23 cellular contexts compared by ENCODE assay signal in the genomic region with DNA sequence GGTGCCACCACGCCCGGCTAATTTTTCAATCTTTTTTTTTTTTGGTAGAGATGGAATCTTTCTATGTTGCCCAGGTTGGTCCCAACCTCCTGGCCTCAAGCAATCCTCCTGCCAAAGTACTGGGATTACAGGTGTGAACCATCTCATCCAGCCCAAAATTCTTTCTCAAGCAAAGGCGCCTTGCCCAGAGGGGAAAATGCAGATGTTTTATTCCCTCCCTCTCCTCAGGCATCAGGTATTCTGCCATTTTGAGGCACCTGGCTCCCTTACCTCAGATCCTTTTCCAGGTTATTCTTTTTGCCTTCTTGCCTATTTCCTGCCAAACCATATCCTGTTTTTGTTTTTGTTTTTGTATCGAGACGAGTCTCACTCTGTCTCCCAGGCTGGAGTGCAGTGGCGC. TPM values are rescaled to one million over a fixed set of nuclear protein-coding genes. Genes with fewer than 3 reads are reported as not detected.
DNase-seq lines count a peak whose midpoint lies in the region; TF ChIP-seq lines count a peak whose summit lies in the region.
"Had no signal": no experiment of that assay in that cellular context is flagged by ENCODE, and none has a peak within 500 bp of the region (broad histone marks: within the 10 kb centered on the region; RNA-seq: fewer than 3 reads in every experiment).

No MANE protein-coding gene starts in this region.

- TF ChIP-seq POLR2A in spleen (IDR thresholded peaks at IDR 0.05) (no peak), stomach (IDR thresholded peaks at IDR 0.05) (no peak)

- peak overlapping the region; percentile 75 for H3K27ac Mint-ChIP-seq in activated T-cell treated with anti-CD3 and anti-CD28 coated beads, Interleukin-2, amount 50 U/mL, for 24 hours
- H3K27ac Mint-ChIP-seq: endodermal cell, type B pancreatic cell had no signal

- no peak overlapping the region for H2AFZ ChIP-seq in GM23248

- H3K4me1 ChIP-seq in GM23248 (ENCODE audit: insufficient read depth) = peaks cover 28% of the 10 kb centered on the region
- peaks cover 45 to 94% (median 80%) of the 10 kb centered on the region in 6 donors for H3K4me1 ChIP-seq in spleen
- peaks cover 9 to 37% (median 14%) of the 10 kb centered on the region in 4 donors for H3K4me1 ChIP-seq in stomach

- intact Hi-C loops in dorsolateral prefrontal cortex (cut with DNase I) = no loop called here
- intact Hi-C loops in spleen (cut with DNase I; ENCODE audit: low total_unique reads) = no loop called here
- intact Hi-C loops in stomach (cut with DNase I; ENCODE audit: low total_unique reads) = no loop called here

- H3K9ac ChIP-seq in GM23248 = peak overlapping the region; percentile 45

- H3K27ac ChIP-seq in GM23248 (peak overlapping the region; percentile 95), dorsolateral prefrontal cortex (peak overlapping the region in 36 of 59 donors; percentile 23 to 99 (median 78)), spleen (peak overlapping the region in 5 of 8 donors; percentile 89 to 92 (median 92)), stomach (no peak overlapping the region)

- H3K4me3 Mint-ChIP-seq in activated T-cell treated with anti-CD3 and anti-CD28 coated beads, Interleukin-2, amount 50 U/mL, for 24 hours = no peak overlapping the region
- H3K4me3 Mint-ChIP-seq: activated naive CD8-positive, alpha-beta T cell treated with anti-CD3 and anti-CD28 coated beads, Interleukin-2, amount 10 ng/mL, durations not matched to agents 7 days and 5 days; endodermal cell; type B pancreatic cell had no signal

- H3K4me2 ChIP-seq in GM23248 (ENCODE audit: unreplicated experiment) = no peak overlapping the region

- H3K36me3 ChIP-seq in GM23248 (ENCODE audit: low read depth) = peaks cover 6% of the 10 kb centered on the region; the same call in 1 of the 2 replicates
- H3K36me3 ChIP-seq in spleen = peaks cover 0 to 8% (median 0%) of the 10 kb centered on the region in 6 donors
- peaks cover 0 to 19% (median 14%) of the 10 kb centered on the region in 4 donors for H3K36me3 ChIP-seq in stomach

- no peak for TF ChIP-seq EP300 in stomach (IDR thresholded peaks at IDR 0.05)

- H3K4me3 ChIP-seq in GM23248 (no peak overlapping the region), dorsolateral prefrontal cortex (no peak overlapping the region), spleen (no peak overlapping the region), stomach (no peak overlapping the region)

- no peak for TF ChIP-seq CTCF in dorsolateral prefrontal cortex (IDR thresholded peaks at IDR 0.05 in 54 of 56, conservative IDR thresholded peaks at IDR 0.05 in 2 of 56; ENCODE audit: low read depth in 1 of 56, partially characterized antibody in 56 of 56)
- TF ChIP-seq CTCF in spleen (IDR thresholded peaks at IDR 0.05 in 8 of 11, conservative IDR thresholded peaks at IDR 0.05 in 3 of 11) = no peak
- TF ChIP-seq CTCF in stomach (IDR thresholded peaks at IDR 0.05) = no peak

- H3K27me3 Mint-ChIP-seq in activated T-cell treated with anti-CD3 and anti-CD28 coated beads, Interleukin-2, amount 50 U/mL, for 24 hours = no peaks in the 10 kb centered on the region
- H3K27me3 Mint-ChIP-seq: activated naive CD8-positive, alpha-beta T cell treated with anti-CD3 and anti-CD28 coated beads, Interleukin-2, amount 10 ng/mL, durations not matched to agents 7 days and 5 days; IgD-negative memory B cell; type B pancreatic cell had no signal

- peaks cover 3% of the 10 kb centered on the region for H3K9me3 Mint-ChIP-seq in activated T-cell treated with anti-CD3 and anti-CD28 coated beads, Interleukin-2, amount 50 U/mL, for 24 hours
- H3K9me3 Mint-ChIP-seq: activated naive CD8-positive, alpha-beta T cell treated with anti-CD3 and anti-CD28 coated beads, Interleukin-2, amount 10 ng/mL, durations not matched to agents 7 days and 5 days; endodermal cell; IgD-negative memory B cell; type B pancreatic cell had no signal

- no peaks in the 10 kb centered on the region for H3K9me2 ChIP-seq in GM23248 (ENCODE audit: insufficient read depth)

- no peaks in the 10 kb centered on the region for H3K9me3 ChIP-seq in GM23248 (ENCODE audit: low read depth)
- no peaks in the 10 kb centered on the region for H3K9me3 ChIP-seq in spleen
- no peaks in the 10 kb centered on the region for H3K9me3 ChIP-seq in stomach

- H3K27me3 ChIP-seq in GM23248 (replicated peaks; ENCODE audit: insufficient read depth) (no peaks in the 10 kb centered on the region), dorsolateral prefrontal cortex (no peaks in the 10 kb centered on the region), spleen (replicated peaks in 1 of 7) (no peaks in the 10 kb centered on the region), stomach (no peaks in the 10 kb centered on the region)

- peaks cover 29% of the 10 kb centered on the region for H3F3A ChIP-seq in GM23248 (ENCODE audit: insufficient read depth)

- in situ Hi-C loops in GM23248 (cut with MboI) = no loop called here

- no peaks in the 10 kb centered on the region for H3K79me2 ChIP-seq in GM23248 (ENCODE audit: insufficient read depth)

- no peak for DNase-seq in activated T-cell treated with anti-CD3 and anti-CD28 coated beads, Interleukin-2, amount 50 U/mL, for 24 hours
- no peak for DNase-seq in activated T-cell treated with anti-CD3 and anti-CD28 coated beads, Interleukin-2, amount 50 U/mL, for 48 hours
- DNase-seq in GM23248 = no peak
- DNase-seq in dorsolateral prefrontal cortex = no peak
- DNase-seq in spleen = no peak
- no peak for DNase-seq in stimulated activated CD8-positive, alpha-beta memory T cell treated with anti-CD3 and anti-CD28 coated beads, Interleukin-4, amount 100 ng/mL, for 48 hours
- DNase-seq in retina = no peak
- no peak for DNase-seq in stomach
- DNase-seq: ACHN; activated naive CD8-positive, alpha-beta T cell treated with anti-CD3 and anti-CD28 coated beads, Interleukin-2, amount 10 ng/mL, durations not matched to agents 7 days and 5 days; C1 segment of cervical spinal cord; DMS53; endodermal cell; GDM1; NCI-H1105 treated with DMSO at 0.1 percent for 48 hours; NCI-H2029 treated with DMSO at 0.1 percent for 48 hours; NCI-H82; occipital lobe; stimulated activated CD4-positive, alpha-beta T cell treated with anti-CD3 and anti-CD28 coated beads, Interleukin-4, amount 100 ng/mL, for 1 hour had no signal

- H4K20me1 ChIP-seq in GM23248 (ENCODE audit: insufficient read depth) = no peaks in the 10 kb centered on the region

- no peaks in the 10 kb centered on the region for H3K36me3 Mint-ChIP-seq in activated T-cell treated with anti-CD3 and anti-CD28 coated beads, Interleukin-2, amount 50 U/mL, for 24 hours (ENCODE audit: low read depth)
- H3K36me3 Mint-ChIP-seq: IgD-negative memory B cell, type B pancreatic cell had no signal

- peaks cover 63% of the 10 kb centered on the region for H3K4me1 Mint-ChIP-seq in activated T-cell treated with anti-CD3 and anti-CD28 coated beads, Interleukin-2, amount 50 U/mL, for 24 hours (ENCODE audit: low read depth)

- 67 to 73% methylated on average over 6 of the region's 6 CpGs for WGBS in GM23248 (ENCODE audit: low coverage in 1 of 2, low lambda C conversion rate in 2 of 2, missing lambda C conversion rate in 2 of 2), 2 experiments
- 72 to 78% (median 76%) methylated on average over 6 of the region's 6 CpGs for WGBS in spleen, 5 donors
- 73 to 88% (median 84%) methylated on average over 6 of the region's 6 CpGs for WGBS in stomach, 5 donors

RNA-seq across cellular contexts. Expression of a gene that starts 10.5 kb away (rescaled TPM):
- total RNA-seq in GM23248 (2014; rRNA removed; shearing (Covaris generic)) = 5.9 and 9.8 TPM in 2 replicates
- polyA plus RNA-seq in GM23248 (2016; fragmentation: Nextera tagmentation; extraction: Ambion mirVana) (5.3 and 7.2 TPM in 2 replicates), spleen (1 to 10 TPM in 1 of 3 donors, under 1 TPM in 2; 0.26 to 1.2 (median 0.91) TPM), stomach (1 to 10 TPM; 1.1 to 4.2 (median 1.4) TPM)
- total RNA-seq in dorsolateral prefrontal cortex (100 to 1,000 TPM in 8 of 120 experiments, 10 to 100 TPM in 98, 1 to 10 TPM in 14; 2.9 to 153 (median 35.3) TPM), spleen (10 to 100 TPM in 4 of 7 donors, 1 to 10 TPM in 3; 1.1 to 37.8 (median 11.0) TPM), stomach (10 to 100 TPM in 2 of 5 donors, 1 to 10 TPM in 2, under 1 TPM in 1; 0.89 to 20.6 (median 2.8) TPM)
- total RNA-seq: H4 had no signal
- polyA plus RNA-seq: IgD-negative memory B cell had no signal

RNA-seq across cellular contexts. Expression of a gene that starts 11.1 kb away (rescaled TPM):
- 33.3 and 34.5 TPM in 2 replicates for total RNA-seq in GM23248 (2014; rRNA removed; shearing (Covaris generic))
- polyA plus RNA-seq in GM23248 (2016; fragmentation: Nextera tagmentation; extraction: Ambion mirVana) = 30.6 and 31.3 TPM in 2 replicates
- total RNA-seq in dorsolateral prefrontal cortex = 10 to 100 TPM; 17.8 to 52.2 (median 29.1) TPM
- total RNA-seq in spleen = 10 to 100 TPM; 29.2 to 52.8 (median 35.6) TPM
- polyA plus RNA-seq in spleen = 10 to 100 TPM; 21.0 to 41.3 (median 31.8) TPM
- total RNA-seq in stomach = 10 to 100 TPM; 12.2 to 25.8 (median 17.3) TPM
- 10 to 100 TPM; 17.5 to 21.7 (median 18.8) TPM for polyA plus RNA-seq in stomach

RNA-seq across cellular contexts. Expression of a gene that starts 13.8 kb away (rescaled TPM):
- total RNA-seq in GM23248 (2014; rRNA removed; shearing (Covaris generic)) = 104 and 125 TPM in 2 replicates
- polyA plus RNA-seq in GM23248 (2016; fragmentation: Nextera tagmentation; extraction: Ambion mirVana) (135 and 141 TPM in 2 replicates), spleen (10 to 100 TPM; 27.0 to 44.7 (median 34.1) TPM), stomach (10 to 100 TPM; 55.6 to 83.4 (median 81.9) TPM)
- total RNA-seq in dorsolateral prefrontal cortex (100 to 1,000 TPM in 116 of 120 experiments, 10 to 100 TPM in 4; 77.0 to 176 (median 131) TPM), spleen (100 to 1,000 TPM in 1 of 7 donors, 10 to 100 TPM in 6; 76.5 to 110 (median 88.0) TPM), stomach (100 to 1,000 TPM in 2 of 5 donors, 10 to 100 TPM in 2, 1 to 10 TPM in 1; 9.9 to 165 (median 85.7) TPM)

RNA-seq across cellular contexts. Expression of a gene that starts 22.2 kb away (rescaled TPM):
- 18.8 and 36.2 TPM in 2 replicates for total RNA-seq in GM23248 (2014; rRNA removed; shearing (Covaris generic))
- polyA plus RNA-seq in GM23248 (2016; fragmentation: Nextera tagmentation; extraction: Ambion mirVana) = 21.5 and 25.9 TPM in 2 replicates
- 10 to 100 TPM; 18.7 to 52.5 (median 36.8) TPM for total RNA-seq in dorsolateral prefrontal cortex
- 10 to 100 TPM; 25.5 to 41.3 (median 35.6) TPM for total RNA-seq in spleen
- 10 to 100 TPM; 33.5 to 74.7 (median 44.5) TPM for polyA plus RNA-seq in spleen
- 10 to 100 TPM in 4 of 5 donors, 1 to 10 TPM in 1; 9.5 to 52.7 (median 44.9) TPM for total RNA-seq in stomach
- polyA plus RNA-seq in stomach = 10 to 100 TPM; 16.8 to 32.0 (median 31.6) TPM

RNA-seq across cellular contexts. Expression of a gene that starts 26.7 kb away (rescaled TPM):
- not detected in 2 replicates for total RNA-seq in GM23248 (2014; rRNA removed; shearing (Covaris generic))
- 0.49 TPM in 1 of 2 replicates, not detected in the other for polyA plus RNA-seq in GM23248 (2016; fragmentation: Nextera tagmentation; extraction: Ambion mirVana)
- total RNA-seq in dorsolateral prefrontal cortex = 10 to 100 TPM in 76 of 120 experiments, 1 to 10 TPM in 44; 1.7 to 86.4 (median 12.9) TPM
- total RNA-seq in spleen = 100 to 1,000 TPM; 167 to 402 (median 268) TPM
- 100 to 1,000 TPM; 148 to 236 (median 202) TPM for polyA plus RNA-seq in spleen
- total RNA-seq in stomach = 10 to 100 TPM in 2 of 5 donors, 1 to 10 TPM in 2, not detected in 1; 1.4 to 27.0 (median 7.4) TPM
- polyA plus RNA-seq in stomach = 100 to 1,000 TPM in 1 of 3 donors, 10 to 100 TPM in 2; 35.4 to 101 (median 50.6) TPM
- total RNA-seq: lung microvascular endothelial cell had no signal

Comparison
In these comparisons a context has a peak if more than half of its experiments do, and no peak if none do; other contexts are left out.
1. H3K27ac ChIP-seq: peak in GM23248 (single experiment), dorsolateral prefrontal cortex (36 of 59) and spleen (5 of 8); none in stomach (0 of 5).